In genomic region chr18:9817725-9818422, GRCh38 we compare ENCODE assay signal across 14 cellular contexts.
"Had no signal": no experiment of that assay in that cellular context is flagged by ENCODE, and none has a peak within 500 bp of the region (broad histone marks: within the 10 kb centered on the region; RNA-seq: fewer than 3 reads in every experiment).

No MANE protein-coding gene starts in this region.

- ATAC-seq: esophagus mucosa; stimulated activated effector memory CD8-positive, alpha-beta T cell treated with anti-CD3 and anti-CD28 coated beads, Interleukin-12 subunit alpha, Interleukin-12 subunit beta, amount 100 ng/mL, for 72 hours; stimulated activated naive CD8-positive, alpha-beta T cell treated with anti-CD3 and anti-CD28 coated beads, Interleukin-15, Interleukin-2, amounts not matched to agents 100 U/mL and 50 U/mL, for 24 hours had no signal

- H3K4me3 ChIP-seq: dorsolateral prefrontal cortex, suprapubic skin, thyroid gland, vagina had no signal

- H3K4me1 ChIP-seq: suprapubic skin, vagina had no signal

- H3K27ac ChIP-seq: dorsolateral prefrontal cortex, suprapubic skin, thyroid gland, vagina had no signal

- H3K9me3 ChIP-seq: suprapubic skin, thyroid gland, vagina had no signal

- H3K27me3 ChIP-seq: dorsolateral prefrontal cortex, suprapubic skin, thyroid gland, vagina had no signal

- H3K36me3 ChIP-seq: suprapubic skin, thyroid gland, vagina had no signal

- DNase-seq: cortex of kidney; dorsolateral prefrontal cortex; effector CD8-positive, alpha-beta T cell; hypothalamus; mesendoderm; naive B cell; stimulated activated CD4-positive, alpha-beta T cell treated with anti-CD3 and anti-CD28 coated beads, Interleukin-4, amount 100 ng/mL, for 1 hour; stimulated activated CD8-positive, alpha-beta memory T cell treated with anti-CD3 and anti-CD28 coated beads, Interleukin-4, amount 100 ng/mL, for 48 hours; stimulated activated naive CD8-positive, alpha-beta T cell treated with anti-CD3 and anti-CD28 coated beads, Interleukin-15, Interleukin-2, amounts not matched to agents 100 U/mL and 50 U/mL, for 24 hours; thyroid gland had no signal
